In genomic region chr1:206955476-206956312, GRCh38 we compare ENCODE assay signal across 10 cellular contexts. TPM values are rescaled to one million over a fixed set of nuclear protein-coding genes. Genes with fewer than 3 reads are reported as not detected.
A peak's percentile ranks its signal among the peaks of the same experiment; 100 is the strongest.
DNase-seq lines count a peak whose midpoint lies in the region; ATAC-seq and TF ChIP-seq lines count a peak whose summit lies in the region.
"Had no signal": no experiment of that assay in that cellular context is flagged by ENCODE, and none has a peak within 500 bp of the region (broad histone marks: within the 10 kb centered on the region; RNA-seq: fewer than 3 reads in every experiment).

No MANE protein-coding gene starts in this region.

- H3K4me3 ChIP-seq in BLaER1 (no peak overlapping the region), ascending aorta (no peak overlapping the region)

- ATAC-seq in GM18511 (IDR thresholded peaks at IDR 0.05; ENCODE audit: unreplicated experiment): peak; percentile 43
- peak; percentile 58 for ATAC-seq in HG03378 (IDR thresholded peaks at IDR 0.05; ENCODE audit: unreplicated experiment)

- H3K4me1 ChIP-seq in BLaER1: peaks cover 29% of the 10 kb centered on the region
- H3K4me1 ChIP-seq in ascending aorta: no peaks in the 10 kb centered on the region

- H3K4me2 ChIP-seq in BLaER1: peak overlapping the region; percentile 39; the same call in 1 of the 2 replicates

- intact Hi-C loops in ascending aorta (cut with DNase I): no loop called here

- peak; percentile 55 for DNase-seq in glomerular visceral epithelial cell (ENCODE audit: extremely low spot score)
- DNase-seq in ascending aorta (ENCODE audit: low spot score in 2 of 2): no peak
- no peak for DNase-seq in SW480 (ENCODE audit: low spot score)
- DNase-seq in Ammon's horn (ENCODE audit: low spot score): no peak
- no peak for DNase-seq in activated gamma-delta T cell treated with Interleukin-2 at 50 U/mL for 16 hours

- H3K27me3 ChIP-seq in BLaER1: no peaks in the 10 kb centered on the region
- no peaks in the 10 kb centered on the region for H3K27me3 ChIP-seq in ascending aorta

- no peaks in the 10 kb centered on the region; the same call in 1 of the 2 replicates for H3K9me3 ChIP-seq in BLaER1
- H3K9me3 ChIP-seq in ascending aorta: no peaks in the 10 kb centered on the region

- no peak overlapping the region for H3K9ac ChIP-seq in BLaER1

- H3K36me3 ChIP-seq in BLaER1 (no peaks in the 10 kb centered on the region), ascending aorta (no peaks in the 10 kb centered on the region)

- no peak overlapping the region for H3K27ac ChIP-seq in BLaER1
- no peak overlapping the region for H3K27ac ChIP-seq in ascending aorta

- H4K20me1 ChIP-seq in BLaER1: no peaks in the 10 kb centered on the region

- no peak for TF ChIP-seq CTCF in ascending aorta (IDR thresholded peaks at IDR 0.05)

RNA-seq across cellular contexts. Expression of gene PIGR, which starts 9.4 kb away (rescaled TPM):
- total RNA-seq in ascending aorta: 0.53 TPM

RNA-seq across cellular contexts. Expression of gene FCAMR, which starts 14.6 kb away (rescaled TPM):
- not detected for total RNA-seq in ascending aorta
- total RNA-seq: bronchial epithelial cell, subcutaneous adipose tissue had no signal

RNA-seq across cellular contexts. Expression of gene FCMR, which starts 34.0 kb away (rescaled TPM):
- total RNA-seq in ascending aorta: 1.3 TPM
- total RNA-seq: bronchial epithelial cell had no signal

RNA-seq across cellular contexts. Expression of gene IL24, which starts 58.5 kb away (rescaled TPM):
- total RNA-seq in ascending aorta: not detected
- total RNA-seq: subcutaneous adipose tissue had no signal
